In the genomic region with DNA sequence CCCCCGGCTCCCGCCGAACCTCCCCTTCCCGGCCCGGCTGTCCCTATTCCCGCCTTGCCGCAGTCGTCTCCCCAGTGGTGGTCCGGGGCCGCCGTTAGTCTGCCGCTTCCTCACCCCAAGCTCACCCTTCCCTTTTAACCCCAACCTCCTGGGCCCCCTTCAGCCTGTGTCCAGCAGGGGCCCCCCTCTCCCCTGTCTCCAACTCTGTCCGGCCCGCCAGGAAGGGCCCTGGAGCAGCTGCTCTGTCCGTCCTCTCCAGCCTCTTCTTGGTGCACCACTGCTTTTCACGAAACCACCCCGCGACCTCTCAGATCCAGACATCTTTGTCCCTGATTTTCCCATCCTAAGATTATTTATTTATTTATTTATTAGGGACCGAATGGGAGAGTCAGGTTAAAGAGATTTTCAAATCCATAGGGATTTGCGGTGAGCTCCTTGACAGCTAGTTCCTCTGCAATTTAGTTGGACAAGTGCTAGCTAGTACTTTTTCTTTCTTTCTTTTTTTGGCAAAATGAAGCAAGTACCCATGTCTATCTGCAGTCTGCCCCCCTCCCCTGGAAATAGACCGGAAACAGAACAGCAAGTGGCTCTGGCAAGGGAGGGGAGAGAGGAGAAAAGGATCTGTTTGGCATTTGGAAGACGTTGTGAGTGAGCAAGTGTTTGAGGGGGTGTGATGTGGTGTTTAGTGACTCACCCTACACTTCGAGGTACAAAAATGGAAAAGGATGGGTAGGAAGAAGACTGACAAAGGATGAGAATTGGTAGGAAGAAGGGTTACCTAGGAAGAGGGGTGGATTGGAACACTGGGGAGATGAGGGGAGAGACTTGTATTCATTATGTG, we compare ENCODE assay signal across 1 cellular context.
TF ChIP-seq lines count a peak whose summit lies in the region.

No MANE protein-coding gene starts in this region.

TF ChIP-seq in HEK293, 187 proteins besides CTCF, POLR2A, EP300 and RAD21 (continued from another document):
- TF ChIP-seq ZNF785 (tag by site-specific recombination; IDR thresholded peaks at IDR 0.05) (0 out of 2 replicates have a peak, but pooled peaks have one; percentile 68), EGR2 (tag by site-specific recombination; IDR thresholded peaks at IDR 0.05; ENCODE audit: low read depth) (peak; percentile 54; the same call in 1 of the 2 replicates), GLIS1 (tag by site-specific recombination; IDR thresholded peaks at IDR 0.05) (peak; percentile 45), ZNF211 (tag by site-specific recombination; IDR thresholded peaks at IDR 0.05; ENCODE audit: low read depth) (no peak), HOXD13 (CRISPR knock-in tag; IDR thresholded peaks at IDR 0.05; ENCODE audit: borderline replicate concordance) (no peak), ZNF146 (tag by site-specific recombination; IDR thresholded peaks at IDR 0.05) (peak; percentile 18; the same call in 1 of the 2 replicates), BCL11B (tag by site-specific recombination; IDR thresholded peaks at IDR 0.05; ENCODE audit: low read depth) (peak; percentile 80), ZBTB20 (tag by site-specific recombination; IDR thresholded peaks at IDR 0.05) (peak; percentile 95)
- TF ChIP-seq, protein P1, sequence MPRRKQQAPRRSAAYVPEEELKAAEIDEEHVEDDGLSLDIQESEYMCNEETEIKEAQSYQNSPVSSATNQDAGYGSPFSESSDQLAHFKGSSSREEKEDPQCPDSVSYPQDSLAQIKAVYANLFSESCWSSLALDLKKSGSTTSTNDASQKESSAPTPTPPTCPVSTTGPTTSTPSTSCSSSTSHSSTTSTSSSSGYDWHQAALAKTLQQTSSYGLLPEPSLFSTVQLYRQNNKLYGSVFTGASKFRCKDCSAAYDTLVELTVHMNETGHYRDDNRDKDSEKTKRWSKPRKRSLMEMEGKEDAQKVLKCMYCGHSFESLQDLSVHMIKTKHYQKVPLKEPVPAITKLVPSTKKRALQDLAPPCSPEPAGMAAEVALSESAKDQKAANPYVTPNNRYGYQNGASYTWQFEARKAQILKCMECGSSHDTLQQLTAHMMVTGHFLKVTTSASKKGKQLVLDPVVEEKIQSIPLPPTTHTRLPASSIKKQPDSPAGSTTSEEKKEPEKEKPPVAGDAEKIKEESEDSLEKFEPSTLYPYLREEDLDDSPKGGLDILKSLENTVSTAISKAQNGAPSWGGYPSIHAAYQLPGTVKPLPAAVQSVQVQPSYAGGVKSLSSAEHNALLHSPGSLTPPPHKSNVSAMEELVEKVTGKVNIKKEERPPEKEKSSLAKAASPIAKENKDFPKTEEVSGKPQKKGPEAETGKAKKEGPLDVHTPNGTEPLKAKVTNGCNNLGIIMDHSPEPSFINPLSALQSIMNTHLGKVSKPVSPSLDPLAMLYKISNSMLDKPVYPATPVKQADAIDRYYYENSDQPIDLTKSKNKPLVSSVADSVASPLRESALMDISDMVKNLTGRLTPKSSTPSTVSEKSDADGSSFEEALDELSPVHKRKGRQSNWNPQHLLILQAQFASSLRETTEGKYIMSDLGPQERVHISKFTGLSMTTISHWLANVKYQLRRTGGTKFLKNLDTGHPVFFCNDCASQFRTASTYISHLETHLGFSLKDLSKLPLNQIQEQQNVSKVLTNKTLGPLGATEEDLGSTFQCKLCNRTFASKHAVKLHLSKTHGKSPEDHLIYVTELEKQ (tag by site-specific recombination; IDR thresholded peaks at IDR 0.05; ENCODE audit: borderline replicate concordance), result 0 out of 2 replicates have a peak, but pooled peaks have one; percentile 5
- TF ChIP-seq, protein P2, sequence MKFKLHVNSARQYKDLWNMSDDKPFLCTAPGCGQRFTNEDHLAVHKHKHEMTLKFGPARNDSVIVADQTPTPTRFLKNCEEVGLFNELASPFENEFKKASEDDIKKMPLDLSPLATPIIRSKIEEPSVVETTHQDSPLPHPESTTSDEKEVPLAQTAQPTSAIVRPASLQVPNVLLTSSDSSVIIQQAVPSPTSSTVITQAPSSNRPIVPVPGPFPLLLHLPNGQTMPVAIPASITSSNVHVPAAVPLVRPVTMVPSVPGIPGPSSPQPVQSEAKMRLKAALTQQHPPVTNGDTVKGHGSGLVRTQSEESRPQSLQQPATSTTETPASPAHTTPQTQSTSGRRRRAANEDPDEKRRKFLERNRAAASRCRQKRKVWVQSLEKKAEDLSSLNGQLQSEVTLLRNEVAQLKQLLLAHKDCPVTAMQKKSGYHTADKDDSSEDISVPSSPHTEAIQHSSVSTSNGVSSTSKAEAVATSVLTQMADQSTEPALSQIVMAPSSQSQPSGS (tag by site-specific recombination; IDR thresholded peaks at IDR 0.05; ENCODE audit: low read depth), result no peak
- TF ChIP-seq, protein P3, sequence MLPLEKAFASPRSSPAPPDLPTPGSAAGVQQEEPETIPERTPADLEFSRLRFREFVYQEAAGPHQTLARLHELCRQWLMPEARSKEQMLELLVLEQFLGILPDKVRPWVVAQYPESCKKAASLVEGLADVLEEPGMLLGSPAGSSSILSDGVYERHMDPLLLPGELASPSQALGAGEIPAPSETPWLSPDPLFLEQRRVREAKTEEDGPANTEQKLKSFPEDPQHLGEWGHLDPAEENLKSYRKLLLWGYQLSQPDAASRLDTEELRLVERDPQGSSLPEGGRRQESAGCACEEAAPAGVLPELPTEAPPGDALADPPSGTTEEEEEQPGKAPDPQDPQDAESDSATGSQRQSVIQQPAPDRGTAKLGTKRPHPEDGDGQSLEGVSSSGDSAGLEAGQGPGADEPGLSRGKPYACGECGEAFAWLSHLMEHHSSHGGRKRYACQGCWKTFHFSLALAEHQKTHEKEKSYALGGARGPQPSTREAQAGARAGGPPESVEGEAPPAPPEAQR (tag by site-specific recombination; IDR thresholded peaks at IDR 0.05), result no peak
